In genomic region chr11:12458042-12458441, GRCh38 we compare ENCODE assay signal across 26 cellular contexts.
DNase-seq lines count a peak whose midpoint lies in the region; ATAC-seq and TF ChIP-seq lines count a peak whose summit lies in the region.
"Had no signal": no experiment of that assay in that cellular context is flagged by ENCODE, and none has a peak within 500 bp of the region (broad histone marks: within the 10 kb centered on the region; RNA-seq: fewer than 3 reads in every experiment).

No MANE protein-coding gene starts in this region.

- H3K9ac ChIP-seq in stomach smooth muscle (ENCODE audit: low read length in 2 of 2): peak overlapping the region; percentile 54 to 60
- H3K9ac ChIP-seq: BLaER1 had no signal

- H3K36me3 ChIP-seq in esophagus squamous epithelium: no peaks in the 10 kb centered on the region
- no peaks in the 10 kb centered on the region for H3K36me3 ChIP-seq in muscle layer of duodenum (ENCODE audit: control insufficient read depth in 1 of 2, insufficient read depth in 2 of 2, low read length in 2 of 2)
- H3K36me3 ChIP-seq in stomach smooth muscle (ENCODE audit: control insufficient read depth in 2 of 2, insufficient read depth in 2 of 2, low read length in 2 of 2): no peaks in the 10 kb centered on the region
- H3K36me3 ChIP-seq: BLaER1, upper lobe of left lung had no signal

- ATAC-seq in HG02870 (IDR thresholded peaks at IDR 0.05; ENCODE audit: unreplicated experiment): no peak
- ATAC-seq: activated T-cell treated with anti-CD3 and anti-CD28 coated beads, Interleukin-2, amount 50 U/mL, for 4 hours; esophagus mucosa; Panc1 had no signal

- intact Hi-C loops in esophagus squamous epithelium (cut with DNase I): no loop called here

- no peak for TF ChIP-seq POLR2A in esophagus squamous epithelium (IDR thresholded peaks at IDR 0.05)

- H3K4me1 ChIP-seq in esophagus squamous epithelium: peaks cover 4 to 57% (median 12%) of the 10 kb centered on the region in 3 donors
- peaks cover 0 to 45% of the 10 kb centered on the region in 2 donors for H3K4me1 ChIP-seq in muscle layer of duodenum (ENCODE audit: control insufficient read depth in 1 of 2, insufficient read depth in 2 of 2, low read length in 2 of 2)
- H3K4me1 ChIP-seq in stomach smooth muscle (ENCODE audit: control insufficient read depth, insufficient read depth, low read length): peaks cover 64% of the 10 kb centered on the region
- H3K4me1 ChIP-seq: BLaER1 had no signal

- WGBS in esophagus squamous epithelium, 2 donors: 72% methylated on average over 6 of the region's 6 CpGs; no CpG with 5 or more reads in 1 of the 2 donors

- H3K9me3 ChIP-seq in esophagus squamous epithelium: no peaks in the 10 kb centered on the region
- H3K9me3 ChIP-seq in muscle layer of duodenum (ENCODE audit: control insufficient read depth in 1 of 2, low read length in 2 of 2): no peaks in the 10 kb centered on the region
- H3K9me3 ChIP-seq in stomach smooth muscle (ENCODE audit: control insufficient read depth in 2 of 2, low read length in 2 of 2): no peaks in the 10 kb centered on the region
- H3K9me3 ChIP-seq: BLaER1, upper lobe of left lung had no signal

- no peaks in the 10 kb centered on the region for H3K27me3 ChIP-seq in esophagus squamous epithelium
- H3K27me3 ChIP-seq in muscle layer of duodenum (ENCODE audit: low read depth, low read length): no peaks in the 10 kb centered on the region
- H3K27me3 ChIP-seq in stomach smooth muscle (ENCODE audit: control insufficient read depth in 1 of 2, insufficient read depth in 2 of 2, low read length in 2 of 2): no peaks in the 10 kb centered on the region
- H3K27me3 ChIP-seq: BLaER1, upper lobe of left lung had no signal

- DNase-seq in esophagus squamous epithelium (lab: John Stamatoyannopoulos, UW) (no peak), NCI-H2029 (lab: John Stamatoyannopoulos, UW) (no peak), DMS53 (lab: John Stamatoyannopoulos, UW) (no peak), Ammon's horn (ENCODE audit: low spot score) (no peak)
- DNase-seq: activated CD4-positive, alpha-beta T cell treated with anti-CD3 and anti-CD28 coated beads, Interleukin-2, amount 10 ng/mL, durations not matched to agents 7 days and 5 days; activated gamma-delta T cell treated with Interleukin-2 at 50 U/mL for 16 hours; activated T-cell treated with anti-CD3 and anti-CD28 coated beads, Interleukin-2, amount 50 U/mL, for 4 hours; DMS79; effector memory CD4-positive, alpha-beta T cell; GDM1; H9; NCI-H1092 treated with DMSO at 0.1 percent for 48 hours; NCI-H187 treated with DMSO at 0.1 percent for 48 hours; NCI-H526 treated with DMSO at 0.1 percent for 48 hours; nephron progenitor cell; posterior cingulate gyrus; stimulated activated CD8-positive, alpha-beta memory T cell treated with anti-CD3 and anti-CD28 coated beads, Interleukin-4, amount 100 ng/mL, for 48 hours; T1000; upper lobe of left lung had no signal

- no peak overlapping the region for H3K4me3 ChIP-seq in esophagus squamous epithelium
- H3K4me3 ChIP-seq in muscle layer of duodenum (ENCODE audit: low read depth in 1 of 2, low read length in 2 of 2): no peak overlapping the region
- H3K4me3 ChIP-seq in stomach smooth muscle (ENCODE audit: low read length in 2 of 2): peak overlapping the region in 1 of 2 donors; percentile 17
- H3K4me3 ChIP-seq: BLaER1, upper lobe of left lung had no signal

- TF ChIP-seq CTCF in esophagus squamous epithelium (IDR thresholded peaks at IDR 0.05): no peak

- H3K27ac ChIP-seq in angular gyrus (ENCODE audit: low read depth, low read length) (peak overlapping the region; percentile 29), esophagus squamous epithelium (peak overlapping the region in 3 of 4 donors; percentile 27 to 46 (median 45)), muscle layer of duodenum (ENCODE audit: low read length) (peak overlapping the region; percentile 73), stomach smooth muscle (ENCODE audit: low read length) (peak overlapping the region; percentile 89)
- H3K27ac ChIP-seq: BLaER1, upper lobe of left lung had no signal

Comparison
In these comparisons a context has a peak if more than half of its experiments do, and no peak if none do; other contexts are left out.
1. H3K27ac ChIP-seq: peak in every context shown above with its lines; median percentile 89 in stomach smooth muscle; 73 in muscle layer of duodenum; 45 in esophagus squamous epithelium; 29 in angular gyrus.